9 cellular contexts compared by ENCODE assay signal in the genomic region with DNA sequence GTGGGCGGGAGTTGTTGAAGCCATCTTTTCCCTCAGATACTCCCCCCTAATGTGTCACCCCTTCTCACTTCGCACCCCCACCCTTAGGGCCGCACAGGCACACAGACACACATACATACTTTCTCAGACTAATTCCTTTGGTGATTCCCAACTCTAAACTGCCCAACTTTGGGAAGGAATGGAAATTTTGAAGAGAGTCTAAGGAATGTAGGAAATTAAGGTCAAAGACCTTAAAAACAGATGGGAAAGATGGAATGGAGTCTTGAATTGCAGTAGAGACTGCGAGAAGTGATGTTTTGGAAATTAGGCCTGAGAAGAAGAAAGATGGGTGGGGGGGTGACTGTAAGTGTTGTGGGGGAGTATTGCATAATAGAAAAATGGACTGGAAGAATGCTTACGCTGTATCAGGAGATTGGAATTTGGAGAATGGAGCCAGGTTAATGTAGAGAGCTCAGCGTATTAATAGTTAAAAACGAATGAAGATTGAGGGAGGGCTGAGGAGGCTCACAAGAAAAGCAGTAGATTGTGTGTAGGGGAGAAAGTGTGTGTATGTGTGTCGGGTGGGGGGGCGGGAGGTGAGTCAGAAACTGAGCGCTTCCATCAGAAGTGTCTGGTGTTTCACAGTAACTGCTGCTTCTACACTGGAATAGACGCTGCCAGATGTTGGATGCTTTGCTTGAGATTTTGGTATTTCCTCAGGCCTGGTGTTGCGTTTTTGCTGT. TPM values are rescaled to one million over a fixed set of nuclear protein-coding genes. Genes with fewer than 3 reads are reported as not detected.
DNase-seq lines count a peak whose midpoint lies in the region; ATAC-seq, FAIRE-seq and TF ChIP-seq lines count a peak whose summit lies in the region.
"Had no signal": no experiment of that assay in that cellular context is flagged by ENCODE, and none has a peak within 500 bp of the region (broad histone marks: within the 10 kb centered on the region; RNA-seq: fewer than 3 reads in every experiment).

No MANE protein-coding gene starts in this region.

- CTCF ChIA-PET in T-cell (lab: Charles Lee), result interaction anchor here in 1 of 2 donors (0.5 kb wide), 1 partner anchor 99 kb away, joined by 4 read pairs; no protein-coding TSS in a partner anchor
- CTCF ChIA-PET in endothelial cell of umbilical vein (lab: Charles Lee), result interaction anchor here (0.6 to 2.3 kb wide), 4 partner anchors 10 to 100 kb away, joined by 3 to 15 read pairs (median 4); partner anchors contain the start of gene VPS72

- dilution Hi-C loops in endothelial cell of umbilical vein (cut with MboI; ENCODE audit: extremely low pct_ligation_motif_present, low sequenced_read_pairs), result no loop called here

- H3K4me2 ChIP-seq in endothelial cell of umbilical vein (ENCODE audit: insufficient read depth, low read length) (peak overlapping the region; percentile 98), neural cell (ENCODE audit: low read length) (peak overlapping the region; percentile 99)

- H3K9me3 ChIP-seq in endothelial cell of umbilical vein (replicated peaks; ENCODE audit: control insufficient read depth, insufficient read depth, low read length), result no peaks in the 10 kb centered on the region
- H3K9me3 ChIP-seq in neural cell (ENCODE audit: low read length), result no peaks in the 10 kb centered on the region

- H3K79me2 ChIP-seq in endothelial cell of umbilical vein (ENCODE audit: control insufficient read depth, insufficient read depth, low read length) (peaks cover 62% of the 10 kb centered on the region), neural cell (replicated peaks; ENCODE audit: insufficient read depth, low read length) (peaks cover 54% of the 10 kb centered on the region)

- no peak for TF ChIP-seq POLR2A in endothelial cell of umbilical vein (IDR thresholded peaks at IDR 0.05; ENCODE audit: low read depth, low read length)

- no peaks in the 10 kb centered on the region for H3K9me3 Mint-ChIP-seq in T-cell

- H3K27ac ChIP-seq in endothelial cell of umbilical vein (ENCODE audit: insufficient read depth, low read depth, low read length) (peak overlapping the region; percentile 82), neural cell (ENCODE audit: low read length) (no peak overlapping the region)

- FAIRE-seq in endothelial cell of umbilical vein (lab: Jason Lieb, UNC), result peak; percentile 91
- FAIRE-seq: colon had no signal

- H3K4me3 Mint-ChIP-seq in T-cell, result peak overlapping the region; percentile 98 to 100 (median 99)

- POLR2A ChIA-PET in T-cell (lab: Charles Lee) (interaction anchor here (0.5 to 1.0 kb wide), 3 partner anchors 10 to 217 kb away, joined by 4 to 7 read pairs (median 5); partner anchors contain the start of gene VPS72 (in 1 of the 2)), endothelial cell of umbilical vein (lab: Charles Lee) (interaction anchor here (1.5 kb wide), 1 partner anchor 10 kb away, joined by 4 read pairs; the partner anchor contains the start of gene VPS72)

- H3K27me3 ChIP-seq in endothelial cell of umbilical vein (ENCODE audit: control insufficient read depth in 2 of 2, insufficient read depth in 2 of 2, low read length in 2 of 2) (no peaks in the 10 kb centered on the region), neural cell (ENCODE audit: insufficient read depth, low read depth, low read length) (no peaks in the 10 kb centered on the region)

- H2AFZ ChIP-seq in endothelial cell of umbilical vein (ENCODE audit: low read depth, low read length) (no peak overlapping the region), neural cell (ENCODE audit: low read depth, low read length) (no peak overlapping the region)

- no peak for TF ChIP-seq RAD21 in neural cell (conservative IDR thresholded peaks at IDR 0.05)

- H4K20me1 ChIP-seq in endothelial cell of umbilical vein (replicated peaks; ENCODE audit: control insufficient read depth, extremely low read depth, insufficient read depth, low read length), result peaks cover 10% of the 10 kb centered on the region
- no peaks in the 10 kb centered on the region for H4K20me1 ChIP-seq in neural cell (ENCODE audit: insufficient read depth)

- peak overlapping the region; percentile 93 for H3K9ac ChIP-seq in endothelial cell of umbilical vein (replicated peaks; ENCODE audit: extremely low read depth, insufficient read depth, low read length)
- peak overlapping the region; percentile 94 for H3K9ac ChIP-seq in neural cell (ENCODE audit: low read length)

- H3K27me3 Mint-ChIP-seq in T-cell, result no peaks in the 10 kb centered on the region

- H3K27ac Mint-ChIP-seq in T-cell, result peak overlapping the region; percentile 94 to 95

- no peak for TF ChIP-seq EP300 in neural cell (conservative IDR thresholded peaks at IDR 0.05; ENCODE audit: poor library complexity, severe bottlenecking)

- peak overlapping the region; percentile 86 to 96 (median 93) for H3K4me3 ChIP-seq in endothelial cell of umbilical vein (replicated peaks in 1 of 3; ENCODE audit: insufficient read depth in 1 of 3, low read depth in 1 of 3, low read length in 3 of 3)
- H3K4me3 ChIP-seq in neural cell (ENCODE audit: low read length), result peak overlapping the region; percentile 97

- H3K9me1 ChIP-seq in endothelial cell of umbilical vein (replicated peaks; ENCODE audit: control insufficient read depth, extremely low read depth, insufficient read depth, low read length), result no peaks in the 10 kb centered on the region

- peaks cover 0 to 3% of the 10 kb centered on the region in 2 experiments for H3K36me3 ChIP-seq in endothelial cell of umbilical vein (ENCODE audit: control insufficient read depth in 2 of 2, extremely low read depth in 1 of 2, insufficient read depth in 2 of 2, low read length in 2 of 2)
- no peaks in the 10 kb centered on the region for H3K36me3 ChIP-seq in neural cell (ENCODE audit: insufficient read depth, low read length)

- TF ChIP-seq CTCF in endothelial cell of umbilical vein (IDR thresholded peaks at IDR 0.05; ENCODE audit: extremely low read depth in 1 of 2, insufficient read depth in 1 of 2, low read depth in 1 of 2, low read length in 2 of 2) (no peak), neural cell (IDR thresholded peaks at IDR 0.05; ENCODE audit: poor library complexity, severe bottlenecking) (no peak)

- H3K4me1 Mint-ChIP-seq in T-cell, result peaks cover 51 to 58% (median 55%) of the 10 kb centered on the region in 3 donors

- peaks cover 3% of the 10 kb centered on the region for H3K36me3 Mint-ChIP-seq in T-cell

- ATAC-seq in T-cell (replicated peaks in 1 of 4), result no peak
- no peak for ATAC-seq in GM18861 (IDR thresholded peaks at IDR 0.05; ENCODE audit: unreplicated experiment)

- H3K4me1 ChIP-seq in endothelial cell of umbilical vein (ENCODE audit: control insufficient read depth, extremely low read depth, insufficient read depth, low read length), result peaks cover 25% of the 10 kb centered on the region

- DNase-seq in activated effector memory CD4-positive, alpha-beta T cell treated with anti-CD3 and anti-CD28 coated beads, Interleukin-2, amount 50 U/mL, for 16 hours, result peak; percentile 65
- DNase-seq in activated effector memory CD4-positive, alpha-beta T cell treated with Interleukin-2 at 50 U/mL for 16 hours, result no peak
- no peak for DNase-seq in T-cell
- DNase-seq in endothelial cell of umbilical vein (ENCODE audit: low read depth, low spot score), result peak; percentile 43
- DNase-seq in NCI-H2171 (lab: John Stamatoyannopoulos, UW), result no peak
- DNase-seq in NCI-H2171 treated with DMSO at 0.1 percent for 48 hours (lab: John Stamatoyannopoulos, UW), result no peak

- H3K9me2 ChIP-seq in neural cell (ENCODE audit: insufficient read depth, low read length), result no peaks in the 10 kb centered on the region

- BruUV-seq in endothelial cell of umbilical vein (replicated peaks; lab: Mats Ljungman, UMichigan), result no TSS peak

- intact Hi-C loops in endothelial cell of umbilical vein (cut with micrococcal nuclease), result loop anchor here (5.0 to 10.0 kb wide), 2 partner anchors 127 to 965 kb away; partner anchors contain the start of genes ANP32E and PI4KB

- H3F3A ChIP-seq in neural cell (ENCODE audit: insufficient read depth, low read length, poor library complexity, severe bottlenecking), result no peaks in the 10 kb centered on the region

RNA-seq across cellular contexts. Expression of gene PIP5K1A, which starts 1.7 kb away (rescaled TPM):
- total RNA-seq in T-cell (10 to 100 TPM; 39.2 to 52.7 (median 48.0) TPM), endothelial cell of umbilical vein (72.1 and 77.0 TPM in 2 replicates)
- polyA plus RNA-seq in endothelial cell of umbilical vein (79.3 and 89.2 TPM in 2 replicates), neural cell (66.0 and 66.4 TPM in 2 replicates)
- 78.7 and 87.8 TPM in 2 replicates for polyA plus RNA-seq in endothelial cell of umbilical vein (2011; cell fraction: cytosol; rRNA removed)
- polyA plus RNA-seq in endothelial cell of umbilical vein (2011; cell fraction: nucleus; rRNA removed), result 172 and 179 TPM in 2 replicates
- polyA plus RNA-seq in endothelial cell of umbilical vein (2012), result 38.5 and 45.5 TPM in 2 replicates
- polyA minus RNA-seq in endothelial cell of umbilical vein (208 and 246 TPM in 2 replicates), neural cell (107 and 111 TPM in 2 replicates)
- 70.9 TPM for polyA minus RNA-seq in endothelial cell of umbilical vein (2011; cell fraction: cytosol; rRNA and poly(A)+ RNA removed)
- 120 and 175 TPM in 2 replicates for polyA minus RNA-seq in endothelial cell of umbilical vein (2011; cell fraction: nucleus; rRNA and poly(A)+ RNA removed)

RNA-seq across cellular contexts. Expression of gene VPS72, which starts 10.0 kb away (rescaled TPM):
- 10 to 100 TPM; 50.2 to 84.5 (median 58.9) TPM for total RNA-seq in T-cell
- total RNA-seq in endothelial cell of umbilical vein, result 83.1 and 85.2 TPM in 2 replicates
- polyA plus RNA-seq in endothelial cell of umbilical vein, result 73.1 and 76.2 TPM in 2 replicates
- 77.7 and 86.8 TPM in 2 replicates for polyA plus RNA-seq in endothelial cell of umbilical vein (2011; cell fraction: cytosol; rRNA removed)
- 34.5 and 49.7 TPM in 2 replicates for polyA plus RNA-seq in endothelial cell of umbilical vein (2011; cell fraction: nucleus; rRNA removed)
- 53.1 and 53.4 TPM in 2 replicates for polyA plus RNA-seq in endothelial cell of umbilical vein (2012)
- 29.1 and 35.4 TPM in 2 replicates for polyA minus RNA-seq in endothelial cell of umbilical vein
- polyA minus RNA-seq in endothelial cell of umbilical vein (2011; cell fraction: cytosol; rRNA and poly(A)+ RNA removed), result 33.5 TPM
- polyA minus RNA-seq in endothelial cell of umbilical vein (2011; cell fraction: nucleus; rRNA and poly(A)+ RNA removed), result 6.3 and 11.4 TPM in 2 replicates
- polyA plus RNA-seq in neural cell, result 232 and 275 TPM in 2 replicates
- polyA minus RNA-seq in neural cell, result 118 and 129 TPM in 2 replicates

RNA-seq across cellular contexts. Expression of gene TMOD4, which starts 24.2 kb away (rescaled TPM):
- total RNA-seq in T-cell, result 1 to 10 TPM; 1.9 to 6.2 (median 5.3) TPM
- total RNA-seq in endothelial cell of umbilical vein, result 1.4 TPM in 2 replicates
- polyA plus RNA-seq in endothelial cell of umbilical vein, result 0.22 TPM in 1 of 2 replicates, not detected in the other
- 0.09 and 0.31 TPM in 2 replicates for polyA plus RNA-seq in endothelial cell of umbilical vein (2011; cell fraction: cytosol; rRNA removed)
- 0.80 and 0.88 TPM in 2 replicates for polyA plus RNA-seq in endothelial cell of umbilical vein (2011; cell fraction: nucleus; rRNA removed)
- polyA plus RNA-seq in endothelial cell of umbilical vein (2012), result 0.50 TPM in 1 of 2 replicates, not detected in the other
- not detected in 2 replicates for polyA minus RNA-seq in endothelial cell of umbilical vein
- not detected for polyA minus RNA-seq in endothelial cell of umbilical vein (2011; cell fraction: cytosol; rRNA and poly(A)+ RNA removed)
- polyA minus RNA-seq in endothelial cell of umbilical vein (2011; cell fraction: nucleus; rRNA and poly(A)+ RNA removed), result not detected in 2 replicates
- not detected in 2 replicates for polyA plus RNA-seq in neural cell
- polyA minus RNA-seq in neural cell, result not detected in 2 replicates

RNA-seq across cellular contexts. Expression of gene SCNM1, which starts 34.1 kb away (rescaled TPM):
- total RNA-seq in T-cell (10 to 100 TPM; 35.4 to 60.4 (median 52.4) TPM), endothelial cell of umbilical vein (43.1 and 49.0 TPM in 2 replicates)
- polyA plus RNA-seq in endothelial cell of umbilical vein (14.1 and 17.3 TPM in 2 replicates), neural cell (91.1 and 106 TPM in 2 replicates)
- polyA plus RNA-seq in endothelial cell of umbilical vein (2011; cell fraction: cytosol; rRNA removed), result 31.1 and 32.7 TPM in 2 replicates
- polyA plus RNA-seq in endothelial cell of umbilical vein (2011; cell fraction: nucleus; rRNA removed), result 48.2 and 52.9 TPM in 2 replicates
- polyA plus RNA-seq in endothelial cell of umbilical vein (2012), result 44.8 and 53.1 TPM in 2 replicates
- polyA minus RNA-seq in endothelial cell of umbilical vein (9.6 and 11.9 TPM in 2 replicates), neural cell (26.3 and 27.7 TPM in 2 replicates)
- 20.6 TPM for polyA minus RNA-seq in endothelial cell of umbilical vein (2011; cell fraction: cytosol; rRNA and poly(A)+ RNA removed)
- polyA minus RNA-seq in endothelial cell of umbilical vein (2011; cell fraction: nucleus; rRNA and poly(A)+ RNA removed), result 8.2 and 8.6 TPM in 2 replicates

RNA-seq across cellular contexts. Expression of gene LYSMD1, which starts 34.3 kb away (rescaled TPM):
- total RNA-seq in T-cell (1 to 10 TPM in 3 of 5 donors, under 1 TPM in 2; 0.68 to 3.2 (median 2.3) TPM), endothelial cell of umbilical vein (6.4 and 8.2 TPM in 2 replicates)
- polyA plus RNA-seq in endothelial cell of umbilical vein (1.7 and 2.1 TPM in 2 replicates), neural cell (13.3 and 16.0 TPM in 2 replicates)
- 2.2 and 2.7 TPM in 2 replicates for polyA plus RNA-seq in endothelial cell of umbilical vein (2011; cell fraction: cytosol; rRNA removed)
- polyA plus RNA-seq in endothelial cell of umbilical vein (2011; cell fraction: nucleus; rRNA removed), result 14.0 and 15.7 TPM in 2 replicates
- polyA plus RNA-seq in endothelial cell of umbilical vein (2012), result 2.5 and 2.8 TPM in 2 replicates
- polyA minus RNA-seq in endothelial cell of umbilical vein (3.8 and 4.7 TPM in 2 replicates), neural cell (33.6 and 34.4 TPM in 2 replicates)
- 3.9 TPM for polyA minus RNA-seq in endothelial cell of umbilical vein (2011; cell fraction: cytosol; rRNA and poly(A)+ RNA removed)
- 6.2 and 6.9 TPM in 2 replicates for polyA minus RNA-seq in endothelial cell of umbilical vein (2011; cell fraction: nucleus; rRNA and poly(A)+ RNA removed)

Comparison
In these comparisons a context has a peak if more than half of its experiments do, and no peak if none do; other contexts are left out.
1. DNase-seq: peak in activated effector memory CD4-positive, alpha-beta T cell treated with anti-CD3 and anti-CD28 coated beads, Interleukin-2, amount 50 U/mL, for 16 hours (single experiment) and endothelial cell of umbilical vein (single experiment); none in activated effector memory CD4-positive, alpha-beta T cell treated with Interleukin-2 at 50 U/mL for 16 hours (single experiment), T-cell (0 of 34), NCI-H2171 (single experiment) and NCI-H2171 treated with DMSO at 0.1 percent for 48 hours (single experiment).